In genomic region chr22:37982938-37983859, GRCh38 we compare ENCODE assay signal across 15 cellular contexts. TPM values are rescaled to one million over a fixed set of nuclear protein-coding genes. Genes with fewer than 3 reads are reported as not detected.
A peak's percentile ranks its signal among the peaks of the same experiment; 100 is the strongest.
DNase-seq lines count a peak whose midpoint lies in the region; ATAC-seq and TF ChIP-seq lines count a peak whose summit lies in the region.
"Had no signal": no experiment of that assay in that cellular context is flagged by ENCODE, and none has a peak within 500 bp of the region (broad histone marks: within the 10 kb centered on the region; RNA-seq: fewer than 3 reads in every experiment).

No MANE protein-coding gene starts in this region.

- no peaks in the 10 kb centered on the region for H3K9me3 Mint-ChIP-seq in nephron progenitor cell
- H3K9me3 Mint-ChIP-seq: activated naive CD4-positive, alpha-beta T cell treated with anti-CD3 and anti-CD28 coated beads for 36 hours; immature natural killer cell had no signal

- no peak overlapping the region for H3K27ac Mint-ChIP-seq in nephron progenitor cell
- H3K27ac Mint-ChIP-seq: activated naive CD4-positive, alpha-beta T cell treated with anti-CD3 and anti-CD28 coated beads for 36 hours; immature natural killer cell had no signal

- peaks cover 4% of the 10 kb centered on the region for H3K4me1 Mint-ChIP-seq in nephron progenitor cell
- H3K4me1 Mint-ChIP-seq: immature natural killer cell had no signal

- no peak overlapping the region for H3K4me3 ChIP-seq in BE2C (ENCODE audit: low read depth, low read length)
- H3K4me3 ChIP-seq in esophagus muscularis mucosa = peak overlapping the region; percentile 34 to 50 (median 42)

- no peaks in the 10 kb centered on the region for H3K27me3 ChIP-seq in BE2C
- H3K27me3 ChIP-seq in esophagus muscularis mucosa = no peaks in the 10 kb centered on the region

- H3K27ac ChIP-seq in esophagus muscularis mucosa (replicated peaks in 1 of 4) = peak overlapping the region; percentile 33 to 63 (median 59)

- no peak for TF ChIP-seq POLR2A in esophagus muscularis mucosa (IDR thresholded peaks at IDR 0.05; ENCODE audit: low read depth)

- TF ChIP-seq CTCF in BE2C (IDR thresholded peaks at IDR 0.05; ENCODE audit: low read depth, low read length) (0 out of 2 replicates have a peak, but pooled peaks have one; percentile 4), LNCAP (IDR thresholded peaks at IDR 0.05) (peak; percentile 35; the same call in 1 of the 2 replicates), esophagus muscularis mucosa (IDR thresholded peaks at IDR 0.05) (peak in 1 of 3 experiments; percentile 33), nephron progenitor cell (IDR thresholded peaks at IDR 0.05) (peak; percentile 59)

- no peak overlapping the region for H3K4me3 Mint-ChIP-seq in nephron progenitor cell
- H3K4me3 Mint-ChIP-seq: activated naive CD4-positive, alpha-beta T cell treated with anti-CD3 and anti-CD28 coated beads for 36 hours; immature natural killer cell had no signal

- peaks cover 4% of the 10 kb centered on the region for H3K36me3 Mint-ChIP-seq in nephron progenitor cell (ENCODE audit: low read depth)

- peaks cover 51% of the 10 kb centered on the region for H3K27me3 Mint-ChIP-seq in nephron progenitor cell (ENCODE audit: low read depth, poor library complexity)

- H3K9me3 ChIP-seq in BE2C (no peaks in the 10 kb centered on the region), esophagus muscularis mucosa (no peaks in the 10 kb centered on the region)

- ATAC-seq in HG03457 (IDR thresholded peaks at IDR 0.05; ENCODE audit: unreplicated experiment) = no peak
- no peak for ATAC-seq in GM18511 (IDR thresholded peaks at IDR 0.05; ENCODE audit: unreplicated experiment)
- no peak for ATAC-seq in GM19395 (IDR thresholded peaks at IDR 0.05; ENCODE audit: unreplicated experiment)
- ATAC-seq: stimulated activated naive CD8-positive, alpha-beta T cell treated with anti-CD3 and anti-CD28 coated beads, Interleukin-15, Interleukin-2, amounts not matched to agents 100 U/mL and 50 U/mL, for 24 hours had no signal

- no peaks in the 10 kb centered on the region for H3K4me1 ChIP-seq in BE2C
- no peaks in the 10 kb centered on the region for H3K4me1 ChIP-seq in esophagus muscularis mucosa

- H3K36me3 ChIP-seq in BE2C = no peaks in the 10 kb centered on the region
- H3K36me3 ChIP-seq in esophagus muscularis mucosa = peaks cover 4 to 25% (median 16%) of the 10 kb centered on the region in 4 donors

- DNase-seq in BE2C (no peak), esophagus muscularis mucosa (ENCODE audit: extremely low spot score) (no peak), nephron progenitor cell (peak; percentile 61), cerebellar nuclear complex (lab: John Stamatoyannopoulos, UW) (no peak)
- DNase-seq: activated CD4-positive, alpha-beta T cell treated with anti-CD3 and anti-CD28 coated beads, Interleukin-2, amount 50 U/mL, for 4 hours; activated naive CD4-positive, alpha-beta T cell treated with anti-CD3 and anti-CD28 coated beads for 36 hours; effector CD4-positive, alpha-beta T cell; immature natural killer cell; NCI-H1417; stimulated activated naive CD8-positive, alpha-beta T cell treated with anti-CD3 and anti-CD28 coated beads, Interleukin-15, Interleukin-2, amounts not matched to agents 100 U/mL and 50 U/mL, for 24 hours had no signal

- no peak for TF ChIP-seq EP300 in esophagus muscularis mucosa (IDR thresholded peaks at IDR 0.05)

- intact Hi-C loops in esophagus muscularis mucosa (cut with DNase I) = no loop called here

- 67% methylated on average over 29 of the region's 84 CpGs for WGBS in esophagus muscularis mucosa

RNA-seq across cellular contexts. Expression of gene SOX10, which starts 1.2 kb away (rescaled TPM):
- 0.31 TPM for polyA plus RNA-seq in BE2C (2012; ENCODE audit: insufficient read depth, insufficient read length, low read depth)
- total RNA-seq in esophagus muscularis mucosa = 10 to 100 TPM; 10.3 to 29.5 (median 17.7) TPM
- total RNA-seq: activated naive CD4-positive, alpha-beta T cell treated with anti-CD3 and anti-CD28 coated beads for 36 hours; T-helper 1 cell treated with Interleukin-12 subunit alpha and Interleukin-12 subunit beta and Interleukin-4 antibody, amounts not matched to agents 30 ng/mL and 1 ng/mL, for 36 hours had no signal
- polyA plus RNA-seq: immature natural killer cell had no signal

RNA-seq across cellular contexts. Expression of gene POLR2F, which starts 29.7 kb away (rescaled TPM):
- 288 TPM for polyA plus RNA-seq in BE2C (2012; ENCODE audit: insufficient read depth, insufficient read length, low read depth)
- total RNA-seq in esophagus muscularis mucosa = 10 to 100 TPM; 45.7 to 93.0 (median 72.1) TPM

RNA-seq across cellular contexts. Expression of gene C22orf23, which starts 29.8 kb away (rescaled TPM):
- polyA plus RNA-seq in BE2C (2012; ENCODE audit: insufficient read depth, insufficient read length, low read depth) = 7.9 TPM
- total RNA-seq in esophagus muscularis mucosa = not detected
- total RNA-seq: activated naive CD4-positive, alpha-beta T cell treated with anti-CD3 and anti-CD28 coated beads for 36 hours; T-helper 1 cell treated with Interleukin-12 subunit alpha and Interleukin-12 subunit beta and Interleukin-4 antibody, amounts not matched to agents 30 ng/mL and 1 ng/mL, for 36 hours had no signal
- polyA plus RNA-seq: immature natural killer cell had no signal
